In genomic region chr4:90127223-90127705, GRCh38 we compare ENCODE assay signal across 8 cellular contexts. TPM values are rescaled to one million over a fixed set of nuclear protein-coding genes. Genes with fewer than 3 reads are reported as not detected.
DNase-seq lines count a peak whose midpoint lies in the region; ATAC-seq, FAIRE-seq and TF ChIP-seq lines count a peak whose summit lies in the region.

CCSER1 (plus strand) TSS chr4:90127394.

- H3K9ac ChIP-seq in KMS-11: peak within 1 kb of the TSS; percentile 81

- peak within 1 kb of the TSS; percentile 86 for H3K4me2 ChIP-seq in KMS-11

- FAIRE-seq in G401.6 (lab: Jason Lieb, UNC): peak; percentile 64
- FAIRE-seq in bronchial epithelial cell (lab: Jason Lieb, UNC): no peak

- H4K20me1 ChIP-seq in KMS-11 (ENCODE audit: insufficient read depth): no peaks in the 10 kb centered on the region

- TF ChIP-seq CTCF in KMS-11 (conservative IDR thresholded peaks at IDR 0.05; ENCODE audit: low read depth, low read length) (no peak), bronchial epithelial cell (IDR thresholded peaks at IDR 0.05; ENCODE audit: insufficient read depth, low read length, severe bottlenecking) (no peak), HFFc6 (IDR thresholded peaks at IDR 0.05) (no peak)

- no peak within 1 kb of the TSS for H3K27ac Mint-ChIP-seq in T-helper 2 cell treated with Interferon-gamma antibody and Interleukin-4, amounts not matched to agents 5 μg/mL and 100 μg/mL, for 36 hours
- peak within 1 kb of the TSS in 2 of 6 donors; percentile 17 to 22 for H3K27ac Mint-ChIP-seq in immature natural killer cell
- no peak within 1 kb of the TSS for H3K27ac Mint-ChIP-seq in HFFc6

- no peak for DNase-seq in T-helper 2 cell treated with Interferon-gamma antibody and Interleukin-4, amounts not matched to agents 5 μg/mL and 100 μg/mL, for 36 hours (ENCODE audit: low spot score)
- DNase-seq in bronchial epithelial cell (ENCODE audit: low read depth) (peak; percentile 51), immature natural killer cell (peak; percentile 28 to 48 (median 35)), skeletal muscle cell (ENCODE audit: low read depth) (no peak), HFFc6 (no peak)

- no peak within 1 kb of the TSS for H3K4me3 ChIP-seq in KMS-11 (IDR thresholded peaks at IDR 0.05; ENCODE audit: insufficient read depth, low read depth, low read length)
- peak within 1 kb of the TSS; percentile 54 for H3K4me3 ChIP-seq in bronchial epithelial cell (ENCODE audit: low read depth, low read length)
- H3K4me3 ChIP-seq in skeletal muscle cell (ENCODE audit: low read depth, low read length): peak within 1 kb of the TSS; percentile 44

- H3K27me3 ChIP-seq in KMS-11 (ENCODE audit: insufficient read depth, low read depth) (no peaks in the 10 kb centered on the region), bronchial epithelial cell (ENCODE audit: control insufficient read depth, insufficient read depth, low read length) (no peaks in the 10 kb centered on the region)

- no peaks in the 10 kb centered on the region for H3K36me3 ChIP-seq in KMS-11 (ENCODE audit: insufficient read depth)
- H3K36me3 ChIP-seq in bronchial epithelial cell (ENCODE audit: control insufficient read depth, insufficient read depth, low read length): no peaks in the 10 kb centered on the region

- peak; percentile 61 for ATAC-seq in GM21786 (IDR thresholded peaks at IDR 0.05; ENCODE audit: unreplicated experiment)

- H2AFZ ChIP-seq in KMS-11 (ENCODE audit: low read depth): peak within 1 kb of the TSS; percentile 96

- H3K4me1 Mint-ChIP-seq in T-helper 2 cell treated with Interferon-gamma antibody and Interleukin-4, amounts not matched to agents 5 μg/mL and 100 μg/mL, for 36 hours (ENCODE audit: low read depth): peaks cover 13% of the 10 kb centered on the region
- peaks cover 10 to 28% of the 10 kb centered on the region in 2 donors for H3K4me1 Mint-ChIP-seq in immature natural killer cell
- H3K4me1 Mint-ChIP-seq in HFFc6 (ENCODE audit: low read depth): no peaks in the 10 kb centered on the region

- peak within 1 kb of the TSS; percentile 52 for H3K27ac ChIP-seq in KMS-11

- H3K4me1 ChIP-seq in KMS-11 (ENCODE audit: low read depth, poor library complexity, severe bottlenecking): peaks cover 21% of the 10 kb centered on the region

- H3K79me2 ChIP-seq in KMS-11 (ENCODE audit: insufficient read depth, low read depth): no peaks in the 10 kb centered on the region; the same call in 1 of the 2 replicates

- H3K9me3 Mint-ChIP-seq in T-helper 2 cell treated with Interferon-gamma antibody and Interleukin-4, amounts not matched to agents 5 μg/mL and 100 μg/mL, for 36 hours: no peaks in the 10 kb centered on the region
- H3K9me3 Mint-ChIP-seq in immature natural killer cell (peaks cover 0 to 7% (median 1%) of the 10 kb centered on the region in 6 donors), HFFc6 (peaks cover 13% of the 10 kb centered on the region)

- H3K36me3 Mint-ChIP-seq in T-helper 2 cell treated with Interferon-gamma antibody and Interleukin-4, amounts not matched to agents 5 μg/mL and 100 μg/mL, for 36 hours (ENCODE audit: low read depth): no peaks in the 10 kb centered on the region
- no peaks in the 10 kb centered on the region for H3K36me3 Mint-ChIP-seq in immature natural killer cell
- H3K36me3 Mint-ChIP-seq in HFFc6 (ENCODE audit: low read depth): no peaks in the 10 kb centered on the region

- peak within 1 kb of the TSS; percentile 76 for H3K4me3 Mint-ChIP-seq in T-helper 2 cell treated with Interferon-gamma antibody and Interleukin-4, amounts not matched to agents 5 μg/mL and 100 μg/mL, for 36 hours
- peak within 1 kb of the TSS; percentile 77 to 86 (median 80) for H3K4me3 Mint-ChIP-seq in immature natural killer cell
- H3K4me3 Mint-ChIP-seq in HFFc6: no peak within 1 kb of the TSS

- H3K27me3 Mint-ChIP-seq in T-helper 2 cell treated with Interferon-gamma antibody and Interleukin-4, amounts not matched to agents 5 μg/mL and 100 μg/mL, for 36 hours (ENCODE audit: low read depth): peaks cover 50% of the 10 kb centered on the region
- H3K27me3 Mint-ChIP-seq in immature natural killer cell (ENCODE audit: low read depth in 3 of 3): peaks cover 6 to 9% (median 6%) of the 10 kb centered on the region in 3 donors
- peaks cover 2% of the 10 kb centered on the region; the same call in 1 of the 2 replicates for H3K27me3 Mint-ChIP-seq in HFFc6 (ENCODE audit: insufficient read depth)

RNA-seq across cellular contexts. Expression of gene CCSER1, which starts in this region (rescaled TPM):
- 6.6 and 10.9 TPM in 2 replicates for total RNA-seq in bronchial epithelial cell
- polyA plus RNA-seq in immature natural killer cell: under 1 TPM; 0.13 to 0.99 (median 0.90) TPM
- not detected for total RNA-seq in HFFc6 (2021; fragmentation: NEBNext Ultra II Directional; extraction: Animal tissue kit (Norgen Biotek cat#: 25700))

Comparison
In these comparisons a context has a peak if more than half of its experiments do, and no peak if none do; other contexts are left out.
1. Peak in DNase-seq in immature natural killer cell; RNA of the gene not detected or under 1 TPM.